Comparison of ENCODE assay signal across 8 cellular contexts in the genomic region with DNA sequence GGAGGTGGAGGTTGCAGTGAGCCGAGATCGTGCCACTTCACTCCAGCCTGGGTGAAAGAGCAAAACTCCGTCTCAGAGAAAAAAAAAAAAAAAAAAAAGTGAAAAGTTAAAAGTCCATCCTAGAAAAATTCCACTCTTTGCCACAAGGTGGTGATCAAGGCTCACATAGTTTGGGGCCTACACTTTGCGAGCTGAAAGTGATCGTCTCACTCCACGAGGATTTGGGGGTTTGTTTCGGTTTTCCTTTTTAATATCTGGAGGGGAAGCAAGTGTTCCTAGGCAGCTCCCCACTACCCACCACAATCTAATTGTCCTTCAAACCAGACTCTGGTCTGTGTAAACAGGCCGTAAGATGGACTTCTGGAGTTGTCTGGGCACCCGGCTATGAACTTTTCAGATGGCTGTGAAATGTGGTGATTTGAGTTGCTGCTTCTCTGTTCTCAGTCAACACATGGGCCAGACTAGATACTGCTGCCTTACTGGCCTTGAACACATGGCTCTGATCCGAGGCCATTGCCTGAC. TPM values are rescaled to one million over a fixed set of nuclear protein-coding genes. Genes with fewer than 3 reads are reported as not detected.
A peak's percentile ranks its signal among the peaks of the same experiment; 100 is the strongest.
DNase-seq lines count a peak whose midpoint lies in the region; ATAC-seq and TF ChIP-seq lines count a peak whose summit lies in the region.

No MANE protein-coding gene starts in this region.

- no peak overlapping the region for H3K27ac ChIP-seq in RWPE1
- H3K27ac ChIP-seq in heart right ventricle: no peak overlapping the region

- no peak overlapping the region for H3K27ac Mint-ChIP-seq in activated naive CD8-positive, alpha-beta T cell treated with anti-CD3 and anti-CD28 coated beads for 36 hours

- no peaks in the 10 kb centered on the region for H3K36me3 Mint-ChIP-seq in activated naive CD8-positive, alpha-beta T cell treated with anti-CD3 and anti-CD28 coated beads for 36 hours

- peaks cover 2 to 30% (median 8%) of the 10 kb centered on the region in 9 donors for H3K4me1 ChIP-seq in heart right ventricle

- peak; percentile 39 for DNase-seq in ELF-1 (ENCODE audit: low read depth, low spot score)
- DNase-seq in RWPE1 (ENCODE audit: low spot score): peak; percentile 69
- DNase-seq in activated naive CD8-positive, alpha-beta T cell treated with anti-CD3 and anti-CD28 coated beads for 36 hours: peak; percentile 39
- DNase-seq in heart right ventricle: peak in 1 of 2 donors; percentile 65
- DNase-seq in retinal pigment epithelial cell (ENCODE audit: low read depth): peak; percentile 3
- no peak for DNase-seq in NCI-H774 (lab: John Stamatoyannopoulos, UW)

- H3K4me1 Mint-ChIP-seq in activated naive CD8-positive, alpha-beta T cell treated with anti-CD3 and anti-CD28 coated beads for 36 hours: peaks cover 3% of the 10 kb centered on the region

- H3K4me3 ChIP-seq in heart right ventricle: peak overlapping the region in 1 of 10 donors; percentile 24
- no peak overlapping the region for H3K4me3 ChIP-seq in retinal pigment epithelial cell (ENCODE audit: low read length)

- H3K27me3 ChIP-seq in heart right ventricle: peaks cover 0 to 14% (median 7%) of the 10 kb centered on the region in 7 donors

- intact Hi-C loops in heart right ventricle (cut with DNase I): loop anchor here (1.0 to 10.0 kb wide), 9 partner anchors 152 to 282 kb away; no protein-coding TSS in a partner anchor

- POLR2A ChIA-PET in RWPE1 (lab: Yijun Ruan, JAX; ENCODE audit: low non-redundant PET): no interaction called here

- H3K27me3 Mint-ChIP-seq in activated naive CD8-positive, alpha-beta T cell treated with anti-CD3 and anti-CD28 coated beads for 36 hours: peaks cover 3% of the 10 kb centered on the region

- WGBS in heart right ventricle, 2 donors: 19 to 20% methylated on average over 10 of the region's 10 CpGs

- no peaks in the 10 kb centered on the region for H3K36me3 ChIP-seq in heart right ventricle

- CTCF ChIA-PET in RWPE1 (lab: Yijun Ruan, JAX): interaction anchor here (0.5 to 3.4 kb wide), 37 partner anchors 9 to 957 kb away, joined by 3 to 35 read pairs (median 4); a partner anchor contains a TSS

- ATAC-seq in HG03175 (IDR thresholded peaks at IDR 0.05; ENCODE audit: unreplicated experiment) (peak; percentile 61), heart right ventricle (peak; percentile 31 to 80 (median 59)), GM18505 (IDR thresholded peaks at IDR 0.05; ENCODE audit: unreplicated experiment) (no peak)

- H3K9me3 ChIP-seq in heart right ventricle: no peaks in the 10 kb centered on the region

- TF ChIP-seq CTCF in RWPE1 (conservative IDR thresholded peaks at IDR 0.05; ENCODE audit: low read depth): peak; percentile 77
- TF ChIP-seq CTCF in heart right ventricle (IDR thresholded peaks at IDR 0.05): peak; percentile 44 to 85 (median 76)
- TF ChIP-seq CTCF in retinal pigment epithelial cell (conservative IDR thresholded peaks at IDR 0.05; ENCODE audit: low read depth, low read length): peak; percentile 72

- H3K9me3 Mint-ChIP-seq in activated naive CD8-positive, alpha-beta T cell treated with anti-CD3 and anti-CD28 coated beads for 36 hours: no peaks in the 10 kb centered on the region

- no peak for TF ChIP-seq POLR2A in GM18505 (IDR thresholded peaks at IDR 0.05; ENCODE audit: borderline replicate concordance, extremely low read depth, insufficient read depth, insufficient read length)

- no peak overlapping the region for H3K4me3 Mint-ChIP-seq in activated naive CD8-positive, alpha-beta T cell treated with anti-CD3 and anti-CD28 coated beads for 36 hours

RNA-seq across cellular contexts. Expression of a gene that starts 27.1 kb away (rescaled TPM):
- not detected for total RNA-seq in activated naive CD8-positive, alpha-beta T cell treated with anti-CD3 and anti-CD28 coated beads for 36 hours
- total RNA-seq in heart right ventricle: not detected
- polyA plus RNA-seq in heart right ventricle: not detected
